In genomic region chr5:38854907-38855306, GRCh38 we compare ENCODE assay signal across 29 cellular contexts. TPM values are rescaled to one million over a fixed set of nuclear protein-coding genes. Genes with fewer than 3 reads are reported as not detected.
DNase-seq lines count a peak whose midpoint lies in the region; ATAC-seq, FAIRE-seq and TF ChIP-seq lines count a peak whose summit lies in the region.
"Had no signal": no experiment of that assay in that cellular context is flagged by ENCODE, and none has a peak within 500 bp of the region (broad histone marks: within the 10 kb centered on the region; RNA-seq: fewer than 3 reads in every experiment).

No MANE protein-coding gene starts in this region.

- H3K27ac ChIP-seq in SJSA1 (peak overlapping the region; percentile 95), left lung (peak overlapping the region; percentile 55 to 58), smooth muscle cell (ENCODE audit: low read depth) (peak overlapping the region; percentile 91)
- H3K27ac ChIP-seq: adrenal gland; BLaER1 treated with 17β-estradiol and CSF1 and Interleukin-3, amounts not matched to agents 10 nM and 100 nM; body of pancreas; gastrocnemius medialis; parathyroid adenoma; Peyer's patch; tibial artery had no signal

- FAIRE-seq in HTR-8/SVneo (lab: Jason Lieb, UNC) = peak; percentile 23
- FAIRE-seq: endometrium, G401.6, TTC549 had no signal

- no peak overlapping the region for H3K4me3 ChIP-seq in SJSA1
- no peak overlapping the region for H3K4me3 ChIP-seq in left lung
- H3K4me3 ChIP-seq in smooth muscle cell = no peak overlapping the region
- H3K4me3 ChIP-seq: adrenal gland; BLaER1 treated with 17β-estradiol and CSF1 and Interleukin-3, amounts not matched to agents 10 nM and 100 nM; body of pancreas; esophagus squamous epithelium; gastrocnemius medialis; Peyer's patch; tibial artery had no signal

- intact Hi-C loops in left lung (cut with DNase I) = no loop called here

- TF ChIP-seq CTCF in left lung (IDR thresholded peaks at IDR 0.05) (no peak), smooth muscle cell (IDR thresholded peaks at IDR 0.05; ENCODE audit: borderline replicate concordance, insufficient read depth, poor library complexity, severe bottlenecking) (no peak)

- no peak overlapping the region for H3K4me2 ChIP-seq in smooth muscle cell
- H3K4me2 ChIP-seq: BLaER1 treated with 17β-estradiol and CSF1 and Interleukin-3, amounts not matched to agents 10 nM and 100 nM had no signal

- H3K27me3 ChIP-seq in SJSA1 (replicated peaks) = no peaks in the 10 kb centered on the region
- H3K27me3 ChIP-seq in left lung = no peaks in the 10 kb centered on the region
- no peaks in the 10 kb centered on the region for H3K27me3 ChIP-seq in smooth muscle cell (ENCODE audit: low read depth)
- H3K27me3 ChIP-seq: adrenal gland; BLaER1 treated with 17β-estradiol and CSF1 and Interleukin-3, amounts not matched to agents 10 nM and 100 nM; body of pancreas; esophagus squamous epithelium; gastrocnemius medialis; Peyer's patch; tibial artery had no signal

- H3K9me3 ChIP-seq in SJSA1 (replicated peaks) = no peaks in the 10 kb centered on the region
- H3K9me3 ChIP-seq in left lung = no peaks in the 10 kb centered on the region
- no peaks in the 10 kb centered on the region for H3K9me3 ChIP-seq in smooth muscle cell (replicated peaks; ENCODE audit: low read depth)
- H3K9me3 ChIP-seq: adrenal gland, body of pancreas, esophagus squamous epithelium, gastrocnemius medialis, Peyer's patch, tibial artery had no signal

- peaks cover 21% of the 10 kb centered on the region for H3K36me3 ChIP-seq in SJSA1
- no peaks in the 10 kb centered on the region for H3K36me3 ChIP-seq in left lung
- H3K36me3 ChIP-seq in smooth muscle cell (ENCODE audit: low read depth) = no peaks in the 10 kb centered on the region
- H3K36me3 ChIP-seq: adrenal gland; BLaER1 treated with 17β-estradiol and CSF1 and Interleukin-3, amounts not matched to agents 10 nM and 100 nM; esophagus squamous epithelium; gastrocnemius medialis; Peyer's patch had no signal

- H3K4me1 ChIP-seq in SJSA1 (replicated peaks) (peaks cover 51% of the 10 kb centered on the region), left lung (peaks cover 21 to 24% of the 10 kb centered on the region in 2 donors), smooth muscle cell (ENCODE audit: low read depth) (no peaks in the 10 kb centered on the region)
- H3K4me1 ChIP-seq: BLaER1 treated with 17β-estradiol and CSF1 and Interleukin-3, amounts not matched to agents 10 nM and 100 nM; body of pancreas; gastrocnemius medialis; parathyroid adenoma; Peyer's patch had no signal

- 88% methylated on average over 7 of the region's 7 CpGs for WGBS in smooth muscle cell (ENCODE audit: low lambda C conversion rate)

- H3K79me2 ChIP-seq in smooth muscle cell (ENCODE audit: low read depth) = peaks cover 64% of the 10 kb centered on the region
- H3K79me2 ChIP-seq: parathyroid adenoma had no signal

- DNase-seq in HTR-8/SVneo (ENCODE audit: insufficient read length, low spot score) (no peak), SJSA1 (ENCODE audit: low read depth in 1 of 2, low spot score in 2 of 2) (peak in 1 of 2 experiments; percentile 28), left lung (no peak), smooth muscle cell (lab: John Stamatoyannopoulos, UW; ENCODE audit: unreplicated experiment) (no peak), NCI-H1105 treated with DMSO at 0.1 percent for 48 hours (lab: John Stamatoyannopoulos, UW) (no peak), SHP77 treated with DMSO at 0.1 percent for 48 hours (lab: John Stamatoyannopoulos, UW) (no peak), T1000 (lab: John Stamatoyannopoulos, UW) (no peak)
- DNase-seq: activated CD4-positive, alpha-beta memory T cell treated with anti-CD3 and anti-CD28 coated beads for 36 hours; activated CD8-positive, alpha-beta memory T cell treated with anti-CD3 and anti-CD28 coated beads, Interleukin-2, amount 50 U/mL, for 4 hours; activated naive CD4-positive, alpha-beta T cell treated with Interleukin-2 at 50 U/mL for 16 hours; adrenal gland; body of pancreas; esophagus squamous epithelium; gastrocnemius medialis; H9; KBM-7; NCI-H1092 treated with DMSO at 0.1 percent for 48 hours; NCI-H187 treated with DMSO at 0.1 percent for 48 hours; NCI-H524 treated with DMSO at 0.1 percent for 48 hours; nephron progenitor cell; NK-92 treated with Interleukin-12 subunit alpha and Interleukin-12 subunit beta, amount 100 ng/mL, for 24 hours; Peyer's patch; stimulated activated CD4-positive, alpha-beta T cell treated with anti-CD3 and anti-CD28 coated beads, Interleukin-4, amount 100 ng/mL, for 1 hour; tibial artery had no signal

- ATAC-seq in left lung = no peak
- ATAC-seq: gastrocnemius medialis had no signal

- peaks cover 24% of the 10 kb centered on the region for H4K20me1 ChIP-seq in smooth muscle cell (ENCODE audit: low read depth)
- H4K20me1 ChIP-seq: BLaER1 treated with 17β-estradiol and CSF1 and Interleukin-3, amounts not matched to agents 10 nM and 100 nM had no signal

- H2AFZ ChIP-seq in smooth muscle cell (ENCODE audit: low read depth) = no peak overlapping the region
- H2AFZ ChIP-seq: parathyroid adenoma had no signal

- no peak overlapping the region for H3K9ac ChIP-seq in smooth muscle cell (ENCODE audit: low read depth)
- H3K9ac ChIP-seq: BLaER1 treated with 17β-estradiol and CSF1 and Interleukin-3, amounts not matched to agents 10 nM and 100 nM; parathyroid adenoma had no signal

- H3F3A ChIP-seq in smooth muscle cell (ENCODE audit: low read depth) = no peaks in the 10 kb centered on the region

RNA-seq across cellular contexts. Expression of gene OSMR, which starts 9.1 kb away (rescaled TPM):
- 16.9 and 26.4 TPM in 2 replicates for total RNA-seq in SJSA1 (2014; rRNA removed; shearing (Covaris generic))
- 100 to 1,000 TPM in 1 of 2 donors, 10 to 100 TPM in 1; 87.8 to 103 TPM for total RNA-seq in left lung
- 48.4 and 52.5 TPM in 2 replicates for total RNA-seq in smooth muscle cell
- polyA plus RNA-seq in smooth muscle cell = 31.3 and 31.8 TPM in 2 replicates
